ENCODE assay signal across 8 cellular contexts in the genomic region with DNA sequence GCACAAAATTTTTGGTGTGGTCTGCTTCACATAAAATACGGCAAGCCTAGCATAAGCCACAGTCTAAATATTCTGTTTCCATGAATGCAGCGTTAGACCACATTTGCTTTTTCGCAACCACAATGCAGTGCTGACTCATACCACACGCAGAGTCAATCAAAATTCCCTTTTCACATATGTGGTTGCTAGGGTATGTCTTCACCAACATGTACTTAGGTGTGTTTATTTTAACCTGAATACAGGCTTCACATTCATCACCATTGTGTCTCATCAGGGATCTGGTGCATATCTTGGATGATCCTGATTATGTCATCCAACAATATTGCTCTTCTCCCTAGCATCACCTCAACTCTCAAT.
DNase-seq lines count a peak whose midpoint lies in the region; ATAC-seq and FAIRE-seq lines count a peak whose summit lies in the region.

No MANE protein-coding gene starts in this region.

- ATAC-seq in HG03432 (IDR thresholded peaks at IDR 0.05; ENCODE audit: unreplicated experiment), result peak; percentile 83

- DNase-seq in stimulated activated naive CD4-positive, alpha-beta T cell treated with Interleukin-2 at 50 U/mL for 16 hours (lab: John Stamatoyannopoulos, UW), result peak; percentile 5
- DNase-seq in stimulated activated naive CD4-positive, alpha-beta T cell (lab: John Stamatoyannopoulos, UW), result no peak
- peak; percentile 33 for DNase-seq in SIG-M5 (lab: John Stamatoyannopoulos, UW)
- peak; percentile 91 for DNase-seq in epithelial cell of prostate (ENCODE audit: low read depth, low spot score)
- DNase-seq in urothelium cell line (ENCODE audit: low spot score), result peak; percentile 83
- DNase-seq in NCI-H1436 (lab: John Stamatoyannopoulos, UW), result no peak
- no peak for DNase-seq in OCI-M2 (lab: John Stamatoyannopoulos, UW; ENCODE audit: unreplicated experiment)

- FAIRE-seq in urothelium cell line (lab: Jason Lieb, UNC), result peak; percentile 97

- H3K27ac ChIP-seq in epithelial cell of prostate, result peak overlapping the region; percentile 14

Comparison
In these comparisons a context has a peak if more than half of its experiments do, and no peak if none do; other contexts are left out.
1. DNase-seq: peak in stimulated activated naive CD4-positive, alpha-beta T cell treated with Interleukin-2 at 50 U/mL for 16 hours (single experiment), SIG-M5 (single experiment), epithelial cell of prostate (single experiment) and urothelium cell line (single experiment); none in stimulated activated naive CD4-positive, alpha-beta T cell (0 of 6), NCI-H1436 (single experiment) and OCI-M2 (single experiment).